In the genomic region with DNA sequence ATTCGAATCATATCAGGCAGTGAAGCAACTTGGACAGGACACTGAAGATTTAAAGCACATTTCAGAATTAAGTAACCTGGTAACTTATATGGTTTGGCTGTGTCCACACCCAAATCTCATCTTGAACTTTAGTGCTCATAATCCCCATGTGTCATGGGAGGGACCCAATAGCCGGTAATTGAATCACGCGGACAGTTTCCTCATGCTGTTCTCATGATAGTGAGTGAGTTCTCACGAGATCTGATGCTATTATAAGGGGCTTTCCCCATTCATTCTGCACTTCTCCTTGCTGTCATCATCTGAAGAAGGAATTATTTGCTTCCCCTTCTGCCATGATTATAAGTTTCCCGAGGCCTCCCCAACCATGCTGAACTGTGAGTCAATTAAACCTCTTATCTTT, we compare ENCODE assay signal across 22 cellular contexts.
"Had no signal": no experiment of that assay in that cellular context is flagged by ENCODE, and none has a peak within 500 bp of the region (broad histone marks: within the 10 kb centered on the region; RNA-seq: fewer than 3 reads in every experiment).

No MANE protein-coding gene starts in this region.

- H3K4me2 ChIP-seq: hepatocyte, neural progenitor cell, smooth muscle cell had no signal

- H3K4me3 ChIP-seq: esophagus muscularis mucosa, hepatocyte, left ventricle myocardium inferior, lower lobe of right lung, neural progenitor cell, pancreas, smooth muscle cell, suprapubic skin, thyroid gland, upper lobe of left lung, uterus had no signal

- H3K4me1 ChIP-seq: foreskin keratinocyte, lower lobe of right lung, upper lobe of left lung, uterus had no signal

- H3K27ac ChIP-seq: epithelial cell of prostate, esophagus muscularis mucosa, foreskin keratinocyte, left ventricle myocardium inferior, lower lobe of right lung, neural progenitor cell, pancreas, suprapubic skin, thyroid gland, upper lobe of left lung, uterus had no signal

- H2AFZ ChIP-seq: hepatocyte, neural progenitor cell had no signal

- H3K9me3 ChIP-seq: esophagus muscularis mucosa, left ventricle myocardium inferior, lower lobe of right lung, pancreas, suprapubic skin, thyroid gland, upper lobe of left lung, uterus had no signal

- H3K36me3 ChIP-seq: esophagus muscularis mucosa, left ventricle myocardium inferior, lower lobe of right lung, neural progenitor cell, pancreas, suprapubic skin, thyroid gland, upper lobe of left lung, uterus had no signal

- H3K27me3 ChIP-seq: esophagus muscularis mucosa, foreskin keratinocyte, hepatocyte, neural progenitor cell, pancreas, suprapubic skin, thyroid gland, upper lobe of left lung, uterus had no signal

- H3K79me2 ChIP-seq: hepatocyte had no signal

- ATAC-seq: effector memory CD8-positive, alpha-beta T cell; foreskin keratinocyte; left cardiac atrium; lower lobe of right lung; natural killer cell treated with Interleukin-12 subunit alpha and Interleukin-12 subunit beta and Interleukin-15 and Interleukin-18, amount 100 ng/mL, for 72 hours; pancreas; right cardiac atrium had no signal

- H3K9ac ChIP-seq: neural progenitor cell had no signal

- DNase-seq: effector memory CD8-positive, alpha-beta T cell; foreskin keratinocyte; kidney; left cardiac atrium; left ventricle myocardium inferior; lower lobe of right lung; midbrain; nucleus accumbens; pancreas; right cardiac atrium; stimulated activated CD4-positive, alpha-beta T cell treated with anti-CD3 and anti-CD28 coated beads, Interleukin-2, amount 100 ng/mL, for 48 hours; stimulated activated naive CD4-positive, alpha-beta T cell treated with Interleukin-2 at 50 U/mL for 16 hours; thyroid gland; upper lobe of left lung; uterus had no signal
